Comparison of ENCODE assay signal across 10 cellular contexts in the genomic region with DNA sequence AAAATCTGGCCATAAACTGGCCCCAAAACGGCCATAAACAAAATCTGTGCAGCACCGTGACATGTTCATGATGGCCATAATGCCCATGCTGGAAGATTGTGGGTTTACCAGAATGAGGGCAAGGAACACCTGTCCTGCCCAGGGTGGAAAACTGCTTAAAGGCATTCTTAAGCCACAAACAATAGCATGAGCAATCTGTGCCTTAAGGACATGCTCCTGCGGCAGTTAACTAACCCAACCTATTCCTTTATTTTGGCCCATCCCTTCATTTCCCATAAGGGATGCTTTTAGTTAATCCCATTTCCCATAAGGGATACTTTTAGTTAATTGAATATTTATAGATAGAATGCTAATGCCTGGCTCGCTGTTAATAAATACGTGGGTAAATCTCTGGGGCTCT. TPM values are rescaled to one million over a fixed set of nuclear protein-coding genes. Genes with fewer than 3 reads are reported as not detected.
"Had no signal": no experiment of that assay in that cellular context is flagged by ENCODE, and none has a peak within 500 bp of the region (broad histone marks: within the 10 kb centered on the region; RNA-seq: fewer than 3 reads in every experiment).

No MANE protein-coding gene starts in this region.

RNA-seq across cellular contexts. Expression of a gene that starts 29.4 kb away (rescaled TPM):
- total RNA-seq: subcutaneous adipose tissue, temporal lobe, testis, thoracic aorta, thyroid gland, tibial nerve, upper lobe of right lung, uterus, vagina had no signal
- polyA plus RNA-seq: urinary bladder had no signal
